Comparison of ENCODE assay signal across 15 cellular contexts in genomic region chr6:31881136-31881859, GRCh38. TPM values are rescaled to one million over a fixed set of nuclear protein-coding genes. Genes with fewer than 3 reads are reported as not detected.
DNase-seq lines count a peak whose midpoint lies in the region; ATAC-seq, FAIRE-seq and TF ChIP-seq lines count a peak whose summit lies in the region.
"Had no signal": no experiment of that assay in that cellular context is flagged by ENCODE, and none has a peak within 500 bp of the region (broad histone marks: within the 10 kb centered on the region; RNA-seq: fewer than 3 reads in every experiment).

No MANE protein-coding gene starts in this region.

- ATAC-seq in K562, result no peak
- ATAC-seq in HG02852 (IDR thresholded peaks at IDR 0.05; ENCODE audit: unreplicated experiment), result no peak

- BruUV-seq in K562 (replicated peaks; lab: Mats Ljungman, UMichigan), result no TSS peak

- peak; percentile 44 for FAIRE-seq in K562 (lab: Jason Lieb, UNC)

- no peak for TF ChIP-seq RAD21 in K562 (CRISPR knock-in tag; conservative IDR thresholded peaks at IDR 0.05 in 1 of 2, IDR thresholded peaks at IDR 0.05 in 1 of 2)

- H3F3A ChIP-seq in neural progenitor cell (ENCODE audit: low read depth), result peaks cover 9% of the 10 kb centered on the region

- H3K79me2 ChIP-seq in K562 (ENCODE audit: control insufficient read depth, insufficient read depth, low read length) (no peaks in the 10 kb centered on the region), neural progenitor cell (ENCODE audit: low read depth) (no peaks in the 10 kb centered on the region)

- peaks cover 3% of the 10 kb centered on the region for H3K27me3 Mint-ChIP-seq in neural progenitor cell (ENCODE audit: insufficient read depth, low read depth)
- H3K27me3 Mint-ChIP-seq: IgD-negative memory B cell had no signal

- POLR2A ChIA-PET in HEK293 (lab: Yijun Ruan, JAX) (interaction anchor here (1.5 kb wide), 1 partner anchor 19 kb away, joined by 5 read pairs; the partner anchor contains the start of gene NEU1), K562 (lab: Yijun Ruan, JAX) (interaction anchor here (1.5 to 1.7 kb wide), 4 partner anchors 13 to 46 kb away, joined by 4 to 5 read pairs (median 5); partner anchors contain the start of genes EHMT2 and ZBTB12)

- peaks cover 35% of the 10 kb centered on the region for H3K36me3 Mint-ChIP-seq in neural progenitor cell

- H3K9ac ChIP-seq in K562 (ENCODE audit: insufficient read depth in 1 of 2, low read depth in 2 of 2, low read length in 2 of 2) (peak overlapping the region in 1 of 2 experiments; percentile 52; a peak in 1 of 4 replicates), neural progenitor cell (no peak overlapping the region)

- in situ Hi-C loops in K562 (cut with MboI), result no loop called here

- CTCF ChIA-PET in HEK293 (lab: Yijun Ruan, JAX) (interaction anchor here (0.6 to 0.7 kb wide), 3 partner anchors 22 to 272 kb away, joined by 3 to 4 read pairs (median 3); no protein-coding TSS in a partner anchor), K562 (lab: Yijun Ruan, JAX; ENCODE audit: low intra/inter-chr PET ratio) (no interaction called here)

- peak overlapping the region; percentile 19 for H3K4me3 Mint-ChIP-seq in neural progenitor cell
- H3K4me3 Mint-ChIP-seq: CD14-positive monocyte, IgD-negative memory B cell had no signal

- intact Hi-C loops in K562 (cut with micrococcal nuclease) (no loop called here), sigmoid colon (cut with DNase I) (no loop called here)

- H3K4me1 ChIP-seq in HEK293 (ENCODE audit: control insufficient read depth, insufficient read depth, low read length), result no peaks in the 10 kb centered on the region; the same call in 1 of the 2 replicates
- peaks cover 0 to 35% of the 10 kb centered on the region in 2 experiments; a peak in 2 of 5 replicates for H3K4me1 ChIP-seq in K562 (replicated peaks in 1 of 2; ENCODE audit: control insufficient read depth in 2 of 2, insufficient read depth in 2 of 2, low read length in 2 of 2)
- H3K4me1 ChIP-seq in neural progenitor cell, result no peaks in the 10 kb centered on the region
- H3K4me1 ChIP-seq in sigmoid colon, result no peaks in the 10 kb centered on the region
- H3K4me1 ChIP-seq: SJSA1 had no signal

- TF ChIP-seq CTCF in 22Rv1 (IDR thresholded peaks at IDR 0.05), result no peak
- TF ChIP-seq CTCF in HEK293 (tag by site-specific recombination; IDR thresholded peaks at IDR 0.05), result no peak
- no peak for TF ChIP-seq CTCF in K562 (IDR thresholded peaks at IDR 0.05 in 2 of 3, conservative IDR thresholded peaks at IDR 0.05 in 1 of 3; ENCODE audit: insufficient read depth in 2 of 3, low read depth in 1 of 3, low read length in 3 of 3)
- TF ChIP-seq CTCF in neural progenitor cell (IDR thresholded peaks at IDR 0.05), result no peak
- no peak for TF ChIP-seq CTCF in sigmoid colon (IDR thresholded peaks at IDR 0.05)

- H4K20me1 ChIP-seq in K562 (replicated peaks; ENCODE audit: control insufficient read depth, insufficient read depth, low read length) (no peaks in the 10 kb centered on the region), neural progenitor cell (ENCODE audit: low read depth) (no peaks in the 10 kb centered on the region)

- TF ChIP-seq POLR2A in K562 (conservative IDR thresholded peaks at IDR 0.05), result no peak
- no peak for TF ChIP-seq POLR2A in sigmoid colon (IDR thresholded peaks at IDR 0.05)

- WGBS in K562 (ENCODE audit: insufficient coverage, low coverage, missing lambda C conversion rate), result 83% methylated on average over 9 of the region's 9 CpGs
- WGBS in sigmoid colon, 2 donors, result 89 to 93% methylated on average over 9 of the region's 9 CpGs

- no peaks in the 10 kb centered on the region for H3K9me1 ChIP-seq in K562 (ENCODE audit: control insufficient read depth, insufficient read depth, low read length)

- no peak overlapping the region for H2AFZ ChIP-seq in K562 (ENCODE audit: low read depth, low read length)
- H2AFZ ChIP-seq in neural progenitor cell (replicated peaks), result no peak overlapping the region

- no peaks in the 10 kb centered on the region for H3K9me3 Mint-ChIP-seq in neural progenitor cell
- H3K9me3 Mint-ChIP-seq: IgD-negative memory B cell had no signal

- H3K4me2 ChIP-seq in K562 (ENCODE audit: insufficient read depth, low read length) (no peak overlapping the region), neural progenitor cell (no peak overlapping the region)

- TF ChIP-seq EP300 in K562 (IDR thresholded peaks at IDR 0.05; ENCODE audit: low read length) (no peak), sigmoid colon (IDR thresholded peaks at IDR 0.05) (no peak)

- H3K4me3 ChIP-seq in HEK293 (ENCODE audit: low read depth, low read length) (no peak overlapping the region), K562 (no peak overlapping the region), neural progenitor cell (no peak overlapping the region), sigmoid colon (no peak overlapping the region)
- H3K4me3 ChIP-seq: SJSA1 had no signal

- H3K9me3 ChIP-seq in HEK293 (ENCODE audit: control insufficient read depth, insufficient read depth, low read depth, low read length) (no peaks in the 10 kb centered on the region), K562 (replicated peaks; ENCODE audit: control insufficient read depth, insufficient read depth, low read depth, low read length) (no peaks in the 10 kb centered on the region), neural progenitor cell (ENCODE audit: low read depth) (no peaks in the 10 kb centered on the region), sigmoid colon (no peaks in the 10 kb centered on the region)
- H3K9me3 ChIP-seq: SJSA1 had no signal

- H3K27ac Mint-ChIP-seq in neural progenitor cell, result no peak overlapping the region
- H3K27ac Mint-ChIP-seq: IgD-negative memory B cell had no signal

- DNase-seq in K562 (ENCODE audit: extremely low read depth in 1 of 4, low spot score in 3 of 4) (no peak), neural progenitor cell (ENCODE audit: low spot score) (no peak), sigmoid colon (no peak), epidermal melanocyte (ENCODE audit: insufficient read length, low spot score) (no peak)
- DNase-seq: COR-L47, EL, NCI-H1105 treated with DMSO at 0.1 percent for 48 hours, NCI-H187, RPMI8226 had no signal

- H3K27me3 ChIP-seq in K562 (ENCODE audit: control insufficient read depth in 2 of 2, insufficient read depth in 2 of 2, low read length in 2 of 2) (no peaks in the 10 kb centered on the region), neural progenitor cell (no peaks in the 10 kb centered on the region), sigmoid colon (no peaks in the 10 kb centered on the region)
- H3K27me3 ChIP-seq: SJSA1 had no signal

- H3K36me3 ChIP-seq in HEK293 (ENCODE audit: control insufficient read depth in 2 of 2, insufficient read depth in 1 of 2, low read length in 2 of 2) (peaks cover 41 to 64% of the 10 kb centered on the region in 2 experiments), K562 (ENCODE audit: control insufficient read depth, insufficient read depth, low read length) (peaks cover 65% of the 10 kb centered on the region; the same call in 2 of the 3 replicates), neural progenitor cell (no peaks in the 10 kb centered on the region), sigmoid colon (peaks cover 46 to 70% (median 55%) of the 10 kb centered on the region in 4 donors)

- H3K27ac ChIP-seq in 22Rv1 (peak overlapping the region; percentile 2; the same call in 1 of the 2 replicates), HEK293 (ENCODE audit: extremely low read depth, low read depth, low read length) (no peak overlapping the region), K562 (ENCODE audit: extremely low read depth, low read depth, low read length) (no peak overlapping the region), neural progenitor cell (no peak overlapping the region), sigmoid colon (no peak overlapping the region)
- H3K27ac ChIP-seq: SJSA1 had no signal

- H3K4me1 Mint-ChIP-seq in neural progenitor cell, result no peaks in the 10 kb centered on the region
- H3K4me1 Mint-ChIP-seq: CD14-positive monocyte had no signal

RNA-seq across cellular contexts. Expression of gene SLC44A4, which starts 2.5 kb away (rescaled TPM):
- total RNA-seq in K562 (2011; cell fraction: chromatin; rRNA removed; ENCODE audit: low replicate concordance), result 13.6 and 22.5 TPM in 2 replicates
- 16.0 and 16.6 TPM in 2 replicates for total RNA-seq in K562 (2011; cell fraction: nucleolus; rRNA removed)
- 10.0 and 15.2 TPM in 2 replicates for total RNA-seq in K562 (2011; cell fraction: nucleoplasm; rRNA removed)
- total RNA-seq in K562 (2014; rRNA removed) (7.9 and 9.8 TPM in 2 replicates), K562 (2014; rRNA removed; fragmentation: Illumina TruSeq; extraction: Trizol) (7.3 and 10.3 TPM in 2 replicates), K562 (2015; rRNA removed; fragmentation: Illumina TruSeq; extraction: Trizol) (9.2 and 11.2 TPM in 2 replicates), K562 (2021) (13.6 and 18.6 TPM in 2 replicates), neural progenitor cell (ENCODE audit: low replicate concordance) (0.32 and 0.93 TPM in 2 replicates), sigmoid colon (1 to 10 TPM in 2 of 4 donors, not detected in 2; 1.4 to 8.0 TPM)
- polyA plus RNA-seq in K562 (2011; rRNA removed) (11.2 and 13.0 TPM in 2 replicates), K562 (2014; fragmentation: Illumina TruSeq; extraction: Trizol) (12.1 and 13.0 TPM in 2 replicates), K562 (2014; fragmentation: Nextera tagmentation; extraction: Ambion mirVana) (10 to 100 TPM in 1 of 2 experiments, 1 to 10 TPM in 1; 9.0 to 12.8 TPM), K562 (2014; rRNA removed) (13.6 TPM in 2 replicates), sigmoid colon (100 to 1,000 TPM in 2 of 3 donors, 10 to 100 TPM in 1; 78.1 to 252 (median 106) TPM)
- polyA plus RNA-seq in K562 (2011; cell fraction: cytosol; rRNA removed), result 9.9 and 10.0 TPM in 2 replicates
- polyA plus RNA-seq in K562 (2011; cell fraction: nucleus; rRNA removed), result 15.2 and 17.2 TPM in 2 replicates
- 10.3 and 17.3 TPM in 2 replicates for polyA plus RNA-seq in K562 (2012)
- 2.9 and 3.4 TPM in 2 replicates for polyA minus RNA-seq in K562 (2011; rRNA and poly(A)+ RNA removed)
- polyA minus RNA-seq in K562 (2011; cell fraction: cytosol; rRNA and poly(A)+ RNA removed), result 1.4 and 4.3 TPM in 2 replicates
- 4.2 and 5.8 TPM in 2 replicates for polyA minus RNA-seq in K562 (2011; cell fraction: nucleus; rRNA and poly(A)+ RNA removed)
- total RNA-seq: SJSA1 had no signal
- polyA plus RNA-seq: IgD-negative memory B cell had no signal

RNA-seq across cellular contexts. Expression of gene EHMT2, which starts 16.2 kb away (rescaled TPM):
- 69.0 and 119 TPM in 2 replicates for total RNA-seq in K562 (2011; cell fraction: chromatin; rRNA removed; ENCODE audit: low replicate concordance)
- 74.9 and 75.4 TPM in 2 replicates for total RNA-seq in K562 (2011; cell fraction: nucleolus; rRNA removed)
- 62.5 and 71.7 TPM in 2 replicates for total RNA-seq in K562 (2011; cell fraction: nucleoplasm; rRNA removed)
- total RNA-seq in K562 (2014; rRNA removed) (42.0 and 61.8 TPM in 2 replicates), K562 (2014; rRNA removed; fragmentation: Illumina TruSeq; extraction: Trizol) (16.5 and 24.5 TPM in 2 replicates), K562 (2015; rRNA removed; fragmentation: Illumina TruSeq; extraction: Trizol) (38.5 and 42.9 TPM in 2 replicates), K562 (2021) (61.7 and 63.8 TPM in 2 replicates), neural progenitor cell (ENCODE audit: low replicate concordance) (93.3 and 189 TPM in 2 replicates), sigmoid colon (10 to 100 TPM; 31.3 to 34.3 (median 33.8) TPM)
- polyA plus RNA-seq in K562 (2011; rRNA removed) (29.1 and 49.4 TPM in 2 replicates), K562 (2014; fragmentation: Illumina TruSeq; extraction: Trizol) (56.5 and 61.4 TPM in 2 replicates), K562 (2014; fragmentation: Nextera tagmentation; extraction: Ambion mirVana) (1 to 10 TPM; 2.1 to 4.1 TPM), K562 (2014; rRNA removed) (41.2 and 44.9 TPM in 2 replicates), sigmoid colon (10 to 100 TPM; 11.8 to 45.0 (median 17.4) TPM)
- polyA plus RNA-seq in K562 (2011; cell fraction: cytosol; rRNA removed), result 39.1 and 46.6 TPM in 2 replicates
- polyA plus RNA-seq in K562 (2011; cell fraction: nucleus; rRNA removed), result 121 and 148 TPM in 2 replicates
- polyA plus RNA-seq in K562 (2012), result 70.5 and 80.9 TPM in 2 replicates
- polyA minus RNA-seq in K562 (2011; rRNA and poly(A)+ RNA removed), result 31.6 and 42.3 TPM in 2 replicates
- 38.8 and 54.2 TPM in 2 replicates for polyA minus RNA-seq in K562 (2011; cell fraction: cytosol; rRNA and poly(A)+ RNA removed)
- polyA minus RNA-seq in K562 (2011; cell fraction: nucleus; rRNA and poly(A)+ RNA removed), result 16.0 and 25.3 TPM in 2 replicates

RNA-seq across cellular contexts. Expression of gene NEU1, which starts 18.7 kb away (rescaled TPM):
- 67.7 and 179 TPM in 2 replicates for total RNA-seq in K562 (2011; cell fraction: chromatin; rRNA removed; ENCODE audit: low replicate concordance)
- 199 and 231 TPM in 2 replicates for total RNA-seq in K562 (2011; cell fraction: nucleolus; rRNA removed)
- total RNA-seq in K562 (2011; cell fraction: nucleoplasm; rRNA removed), result 148 and 162 TPM in 2 replicates
- total RNA-seq in K562 (2014; rRNA removed), result 50.3 and 54.0 TPM in 2 replicates
- total RNA-seq in K562 (2014; rRNA removed; fragmentation: Illumina TruSeq; extraction: Trizol), result 30.9 and 33.6 TPM in 2 replicates
- 63.9 and 64.3 TPM in 2 replicates for total RNA-seq in K562 (2015; rRNA removed; fragmentation: Illumina TruSeq; extraction: Trizol)
- total RNA-seq in K562 (2021), result 44.8 and 51.0 TPM in 2 replicates
- polyA plus RNA-seq in K562 (2011; rRNA removed), result 67.8 and 79.4 TPM in 2 replicates
- polyA plus RNA-seq in K562 (2011; cell fraction: cytosol; rRNA removed), result 96.7 and 120 TPM in 2 replicates
- polyA plus RNA-seq in K562 (2011; cell fraction: nucleus; rRNA removed), result 72.0 and 94.4 TPM in 2 replicates
- polyA plus RNA-seq in K562 (2012), result 72.5 and 193 TPM in 2 replicates
- 53.4 and 60.3 TPM in 2 replicates for polyA plus RNA-seq in K562 (2014; fragmentation: Illumina TruSeq; extraction: Trizol)
- polyA plus RNA-seq in K562 (2014; fragmentation: Nextera tagmentation; extraction: Ambion mirVana), result 10 to 100 TPM; 14.8 to 20.6 TPM
- polyA plus RNA-seq in K562 (2014; rRNA removed), result 51.5 and 51.9 TPM in 2 replicates
- 39.7 and 44.9 TPM in 2 replicates for polyA minus RNA-seq in K562 (2011; rRNA and poly(A)+ RNA removed)
- 32.9 and 34.4 TPM in 2 replicates for polyA minus RNA-seq in K562 (2011; cell fraction: cytosol; rRNA and poly(A)+ RNA removed)
- 21.7 and 26.9 TPM in 2 replicates for polyA minus RNA-seq in K562 (2011; cell fraction: nucleus; rRNA and poly(A)+ RNA removed)
- total RNA-seq in neural progenitor cell (ENCODE audit: low replicate concordance), result 17.4 and 30.3 TPM in 2 replicates
- 10 to 100 TPM; 31.3 to 43.2 (median 33.6) TPM for total RNA-seq in sigmoid colon
- 10 to 100 TPM; 15.0 to 41.1 (median 31.9) TPM for polyA plus RNA-seq in sigmoid colon

RNA-seq across cellular contexts. Expression of gene ZBTB12, which starts 20.6 kb away (rescaled TPM):
- 2.2 and 5.9 TPM in 2 replicates for total RNA-seq in K562 (2011; cell fraction: chromatin; rRNA removed; ENCODE audit: low replicate concordance)
- total RNA-seq in K562 (2011; cell fraction: nucleolus; rRNA removed), result 6.8 and 7.0 TPM in 2 replicates
- total RNA-seq in K562 (2011; cell fraction: nucleoplasm; rRNA removed), result 2.7 and 2.9 TPM in 2 replicates
- total RNA-seq in K562 (2014; rRNA removed), result 4.6 and 9.6 TPM in 2 replicates
- total RNA-seq in K562 (2014; rRNA removed; fragmentation: Illumina TruSeq; extraction: Trizol), result 1.4 and 1.9 TPM in 2 replicates
- total RNA-seq in K562 (2015; rRNA removed; fragmentation: Illumina TruSeq; extraction: Trizol), result 6.3 and 7.0 TPM in 2 replicates
- total RNA-seq in K562 (2021), result 9.9 and 12.4 TPM in 2 replicates
- polyA plus RNA-seq in K562 (2011; rRNA removed), result 2.6 and 4.1 TPM in 2 replicates
- polyA plus RNA-seq in K562 (2011; cell fraction: cytosol; rRNA removed), result 4.1 and 8.1 TPM in 2 replicates
- polyA plus RNA-seq in K562 (2011; cell fraction: nucleus; rRNA removed), result 3.8 and 4.9 TPM in 2 replicates
- 15.0 and 15.4 TPM in 2 replicates for polyA plus RNA-seq in K562 (2012)
- 7.0 and 12.4 TPM in 2 replicates for polyA plus RNA-seq in K562 (2014; fragmentation: Illumina TruSeq; extraction: Trizol)
- under 1 TPM in 1 of 2 experiments, not detected in 1; 0.03 TPM for polyA plus RNA-seq in K562 (2014; fragmentation: Nextera tagmentation; extraction: Ambion mirVana)
- 9.1 and 10.4 TPM in 2 replicates for polyA plus RNA-seq in K562 (2014; rRNA removed)
- 2.7 and 3.1 TPM in 2 replicates for polyA minus RNA-seq in K562 (2011; rRNA and poly(A)+ RNA removed)
- 6.1 and 6.5 TPM in 2 replicates for polyA minus RNA-seq in K562 (2011; cell fraction: cytosol; rRNA and poly(A)+ RNA removed)
- polyA minus RNA-seq in K562 (2011; cell fraction: nucleus; rRNA and poly(A)+ RNA removed), result 5.0 and 8.6 TPM in 2 replicates
- total RNA-seq in neural progenitor cell (ENCODE audit: low replicate concordance), result 8.4 and 25.6 TPM in 2 replicates
- 1 to 10 TPM in 3 of 4 donors, under 1 TPM in 1; 0.83 to 2.1 (median 1.1) TPM for total RNA-seq in sigmoid colon
- polyA plus RNA-seq in sigmoid colon, result 1 to 10 TPM in 2 of 3 donors, under 1 TPM in 1; 0.92 to 4.3 (median 1.2) TPM
- polyA plus RNA-seq: CD14-positive monocyte, IgD-negative memory B cell had no signal

RNA-seq across cellular contexts. Expression of gene C2, which starts 46.2 kb away (rescaled TPM):
- total RNA-seq in K562 (2011; cell fraction: chromatin; rRNA removed; ENCODE audit: low replicate concordance), result 0.81 and 1.5 TPM in 2 replicates
- 0.66 and 1.5 TPM in 2 replicates for total RNA-seq in K562 (2011; cell fraction: nucleolus; rRNA removed)
- total RNA-seq in K562 (2011; cell fraction: nucleoplasm; rRNA removed), result 0.66 and 0.84 TPM in 2 replicates
- total RNA-seq in K562 (2014; rRNA removed) (0.05 and 0.20 TPM in 2 replicates), K562 (2014; rRNA removed; fragmentation: Illumina TruSeq; extraction: Trizol) (0.40 TPM in 1 of 2 replicates, not detected in the other), K562 (2015; rRNA removed; fragmentation: Illumina TruSeq; extraction: Trizol) (0.58 and 0.72 TPM in 2 replicates), K562 (2021) (1.1 and 1.2 TPM in 2 replicates), neural progenitor cell (ENCODE audit: low replicate concordance) (1.1 and 1.4 TPM in 2 replicates), sigmoid colon (10 to 100 TPM in 3 of 4 donors, 1 to 10 TPM in 1; 4.9 to 17.7 (median 13.6) TPM)
- polyA plus RNA-seq in K562 (2011; rRNA removed) (0.38 and 0.47 TPM in 2 replicates), K562 (2014; fragmentation: Illumina TruSeq; extraction: Trizol) (0.36 and 0.40 TPM in 2 replicates), K562 (2014; fragmentation: Nextera tagmentation; extraction: Ambion mirVana) (under 1 TPM in 1 of 2 experiments, not detected in 1; 0.27 TPM), K562 (2014; rRNA removed) (0.11 and 0.28 TPM in 2 replicates), sigmoid colon (10 to 100 TPM; 10.2 to 39.2 (median 23.1) TPM)
- polyA plus RNA-seq in K562 (2011; cell fraction: cytosol; rRNA removed), result 0.34 and 0.53 TPM in 2 replicates
- polyA plus RNA-seq in K562 (2011; cell fraction: nucleus; rRNA removed), result 0.46 and 0.76 TPM in 2 replicates
- polyA plus RNA-seq in K562 (2012), result 0.44 and 4.6 TPM in 2 replicates
- polyA minus RNA-seq in K562 (2011; rRNA and poly(A)+ RNA removed), result 0.14 and 0.15 TPM in 2 replicates
- polyA minus RNA-seq in K562 (2011; cell fraction: cytosol; rRNA and poly(A)+ RNA removed), result 1.2 TPM in 1 of 2 replicates, not detected in the other
- 0.13 and 0.44 TPM in 2 replicates for polyA minus RNA-seq in K562 (2011; cell fraction: nucleus; rRNA and poly(A)+ RNA removed)
- polyA plus RNA-seq: IgD-negative memory B cell had no signal
